15 cellular contexts compared by ENCODE assay signal in the genomic region with DNA sequence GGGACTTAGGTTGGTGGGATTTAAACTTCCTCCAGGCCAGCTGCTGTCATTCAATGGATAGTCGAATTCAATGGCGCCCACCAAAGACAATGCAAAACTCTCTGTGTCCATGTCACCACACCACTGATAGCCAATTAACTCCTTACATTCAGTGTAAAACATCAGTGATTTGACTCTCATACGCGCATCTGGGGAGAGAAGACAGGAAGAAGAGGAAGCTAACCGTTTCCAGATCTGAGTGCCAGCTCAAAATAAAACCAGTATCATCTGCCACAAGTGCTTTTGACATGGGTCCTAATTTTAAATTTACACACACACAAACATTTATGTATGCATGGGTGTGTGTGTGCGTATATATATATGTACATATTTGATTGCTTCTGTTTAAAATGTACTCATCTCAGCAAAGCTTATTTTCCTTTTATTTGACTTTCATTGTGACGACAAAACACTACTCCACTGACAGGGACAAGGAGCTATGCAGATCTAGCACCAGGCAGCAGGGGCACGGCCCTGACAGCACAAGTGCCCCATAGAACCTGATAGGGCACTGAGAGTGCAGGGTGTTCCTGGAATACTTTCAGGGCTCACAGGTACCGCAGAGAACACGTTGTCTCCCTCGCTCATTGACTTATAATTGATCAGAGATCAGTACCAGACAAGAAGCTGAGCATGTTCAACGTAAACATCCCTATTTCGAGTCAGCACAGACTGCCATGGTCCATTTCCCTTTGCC.
DNase-seq lines count a peak whose midpoint lies in the region; ATAC-seq, FAIRE-seq and TF ChIP-seq lines count a peak whose summit lies in the region.
"Had no signal": no experiment of that assay in that cellular context is flagged by ENCODE, and none has a peak within 500 bp of the region (broad histone marks: within the 10 kb centered on the region; RNA-seq: fewer than 3 reads in every experiment).

No MANE protein-coding gene starts in this region.

- no peaks in the 10 kb centered on the region for H3K79me1 ChIP-seq in H9 (ENCODE audit: insufficient read depth, low read depth, low read length, poor library complexity, severe bottlenecking)

- H3K36me3 Mint-ChIP-seq in Calu3 (ENCODE audit: insufficient read depth, unreplicated experiment) (peaks cover 19% of the 10 kb centered on the region), H9 (ENCODE audit: insufficient read depth in 1 of 3, low read depth in 3 of 3) (peaks cover 5 to 9% (median 9%) of the 10 kb centered on the region in 3 experiments; a peak in 6 of 7 replicates)
- H3K36me3 Mint-ChIP-seq: activated naive CD8-positive, alpha-beta T cell; naive thymus-derived CD4-positive, alpha-beta T cell; T-cell had no signal

- H2AFZ ChIP-seq in H9 (ENCODE audit: low read length) (no peak overlapping the region), keratinocyte (ENCODE audit: control insufficient read depth, low read length) (no peak overlapping the region)

- no peak overlapping the region for H3K14ac ChIP-seq in H9 (ENCODE audit: insufficient read depth, low read length)

- H2AK5ac ChIP-seq in H9 (ENCODE audit: insufficient read length, low read length) = no peak overlapping the region

- H4K5ac ChIP-seq in H9 (ENCODE audit: insufficient read length, low read depth, low read length) = no peak overlapping the region

- intact Hi-C loops in Calu3 (cut with micrococcal nuclease; ENCODE audit: unreplicated experiment) = loop anchor here (2.0 to 5.0 kb wide), 7 partner anchors 74 to 688 kb away; a partner anchor contains a TSS

- no peak overlapping the region for H2BK120ac ChIP-seq in H9 (ENCODE audit: low read depth, low read length, poor library complexity, severe bottlenecking)

- H3K23me2 ChIP-seq in H9 (ENCODE audit: insufficient read length, low read depth, low read length, poor library complexity, severe bottlenecking) = no peaks in the 10 kb centered on the region

- H3K4me1 Mint-ChIP-seq in Calu3 (ENCODE audit: low read depth, unreplicated experiment) (peaks cover 53% of the 10 kb centered on the region), H9 (peaks cover 17 to 22% of the 10 kb centered on the region in 2 experiments)

- no peaks in the 10 kb centered on the region for H3K36me3 ChIP-seq in keratinocyte (ENCODE audit: control insufficient read depth in 2 of 2, extremely low read depth in 1 of 2, insufficient read depth in 2 of 2, low read length in 2 of 2)
- H3K36me3 ChIP-seq: brain microvascular endothelial cell had no signal

- TF ChIP-seq CTCF in Calu3 (IDR thresholded peaks at IDR 0.05; ENCODE audit: unreplicated experiment) (no peak), H9 (conservative IDR thresholded peaks at IDR 0.05) (no peak), keratinocyte (optimal IDR thresholded peaks at IDR 0.05 in 1 of 3, IDR thresholded peaks at IDR 0.05 in 1 of 3, conservative IDR thresholded peaks at IDR 0.05 in 1 of 3; ENCODE audit: extremely low read depth in 1 of 3, insufficient read depth in 2 of 3, low read length in 3 of 3) (no peak)

- no peak overlapping the region for H3K4ac ChIP-seq in H9 (ENCODE audit: low read depth, low read length)

- H3K18ac ChIP-seq in H9 (ENCODE audit: insufficient read length, low read depth, low read length) = no peak overlapping the region

- H2BK15ac ChIP-seq in H9 (ENCODE audit: low read depth, low read length) = no peak overlapping the region

- H3K27me3 ChIP-seq in H9 (ENCODE audit: insufficient read depth, low read length) (no peaks in the 10 kb centered on the region), keratinocyte (ENCODE audit: control insufficient read depth, extremely low read depth, insufficient read depth, low read length) (no peaks in the 10 kb centered on the region)
- H3K27me3 ChIP-seq: brain microvascular endothelial cell had no signal

- H3K27ac Mint-ChIP-seq in Calu3 (ENCODE audit: unreplicated experiment) (peak overlapping the region; percentile 36), H9 (peak overlapping the region in 2 of 3 experiments; percentile 3 to 79; a peak in 2 of 7 replicates)
- H3K27ac Mint-ChIP-seq: activated naive CD8-positive, alpha-beta T cell had no signal

- H3K27ac ChIP-seq in H9 (ENCODE audit: insufficient read length, low read depth, low read length) = no peak overlapping the region
- H3K27ac ChIP-seq in cingulate gyrus (ENCODE audit: low read depth, low read length) = peak overlapping the region; percentile 23
- no peak overlapping the region for H3K27ac ChIP-seq in keratinocyte (ENCODE audit: control insufficient read depth, insufficient read depth, low read length)
- H3K27ac ChIP-seq: brain microvascular endothelial cell had no signal

- H3K79me2 ChIP-seq in H9 (ENCODE audit: insufficient read depth, low read length) (no peaks in the 10 kb centered on the region), keratinocyte (ENCODE audit: control insufficient read depth, insufficient read depth, low read length) (no peaks in the 10 kb centered on the region)

- no peak overlapping the region for H3T11ph ChIP-seq in H9 (ENCODE audit: low read length)

- dilution Hi-C loops in keratinocyte (cut with MboI; ENCODE audit: extremely low pct_ligation_motif_present, low sequenced_read_pairs) = no loop called here

- no peaks in the 10 kb centered on the region for H4K20me1 ChIP-seq in H9 (ENCODE audit: control insufficient read depth, insufficient read depth, insufficient read length)
- H4K20me1 ChIP-seq in keratinocyte (ENCODE audit: control insufficient read depth, extremely low read depth, insufficient read depth, low read length) = no peaks in the 10 kb centered on the region

- H3K4me2 ChIP-seq in H9 (ENCODE audit: insufficient read depth, insufficient read length, low read length) (no peak overlapping the region), keratinocyte (ENCODE audit: control insufficient read depth, extremely low read depth, insufficient read depth, low read depth, low read length) (peak overlapping the region; percentile 85)

- H4K8ac ChIP-seq in H9 (replicated peaks; ENCODE audit: insufficient read length, low read depth, low read length) = no peak overlapping the region

- H3K56ac ChIP-seq in H9 (ENCODE audit: insufficient read length, low read depth, low read length) = no peak overlapping the region

- no peaks in the 10 kb centered on the region; the same call in 1 of the 2 replicates for H3K4me1 ChIP-seq in H9 (ENCODE audit: insufficient read depth, low read length)
- H3K4me1 ChIP-seq in keratinocyte (ENCODE audit: control insufficient read depth, extremely low read depth, insufficient read depth, low read length) = peaks cover 29% of the 10 kb centered on the region

- H3K4me3 ChIP-seq in keratinocyte (ENCODE audit: control insufficient read depth in 2 of 3, extremely low read depth in 1 of 3, insufficient read depth in 2 of 3, low read depth in 1 of 3, low read length in 3 of 3) = no peak overlapping the region

- WGBS in H9 (ENCODE audit: extremely low coverage, insufficient read length, low lambda C conversion rate) = no CpG with 5 or more reads among the region's 13 CpGs

- no peak overlapping the region for H3K23ac ChIP-seq in H9 (ENCODE audit: insufficient read length, low read depth, low read length)

- H2BK5ac ChIP-seq in H9 (ENCODE audit: insufficient read length, low read length) = no peak overlapping the region

- no TSS peak for BruUV-seq in Calu3 (replicated peaks; lab: Mats Ljungman, UMichigan)

- no peaks in the 10 kb centered on the region for H3K9me1 ChIP-seq in keratinocyte (ENCODE audit: control insufficient read depth, extremely low read depth, insufficient read depth, low read length)

- H3K27me3 Mint-ChIP-seq in Calu3 (ENCODE audit: unreplicated experiment) = no peaks in the 10 kb centered on the region
- no peaks in the 10 kb centered on the region for H3K27me3 Mint-ChIP-seq in H9 (ENCODE audit: low read depth)

- H3K4me3 Mint-ChIP-seq in Calu3 (ENCODE audit: low read depth, unreplicated experiment) (peak overlapping the region; percentile 18), H9 (no peak overlapping the region; a peak in 1 of 5 replicates)
- H3K4me3 Mint-ChIP-seq: activated naive CD8-positive, alpha-beta T cell; naive thymus-derived CD4-positive, alpha-beta T cell; T-cell had no signal

- peaks cover 4% of the 10 kb centered on the region for H3K9me3 Mint-ChIP-seq in Calu3 (ENCODE audit: low read depth, unreplicated experiment)
- H3K9me3 Mint-ChIP-seq in H9 = no peaks in the 10 kb centered on the region
- H3K9me3 Mint-ChIP-seq: T-cell had no signal

- no peaks in the 10 kb centered on the region for H3K9me3 ChIP-seq in H9 (ENCODE audit: control insufficient read depth, low read depth, low read length)
- no peaks in the 10 kb centered on the region for H3K9me3 ChIP-seq in keratinocyte (ENCODE audit: control insufficient read depth, low read depth, low read length)

- CTCF ChIA-PET in Calu3 (lab: Charles Lee) = interaction anchor here (0.6 to 2.9 kb wide), 21 partner anchors 20 to 694 kb away, joined by 3 to 18 read pairs (median 4); no protein-coding TSS in a partner anchor

- H2BK12ac ChIP-seq in H9 (ENCODE audit: insufficient read length, low read depth, low read length) = no peak overlapping the region

- no peak overlapping the region for H2BK20ac ChIP-seq in H9 (ENCODE audit: low read depth, low read length, poor library complexity, severe bottlenecking)

- ATAC-seq in GM18517 (IDR thresholded peaks at IDR 0.05; ENCODE audit: unreplicated experiment) = no peak
- ATAC-seq: T-cell had no signal

- no peak for FAIRE-seq in keratinocyte (lab: Jason Lieb, UNC)

- no peak overlapping the region for H4K91ac ChIP-seq in H9 (ENCODE audit: insufficient read length, low read depth, low read length)

- H3K9ac ChIP-seq in H9 (ENCODE audit: extremely low read depth, insufficient read length, low read length) (no peak overlapping the region), keratinocyte (ENCODE audit: control insufficient read depth, extremely low read depth, insufficient read depth, low read length) (no peak overlapping the region)

- DNase-seq in Calu3 (no peak), H9 (no peak), keratinocyte (ENCODE audit: low read depth, low spot score) (no peak), NCI-H524 (lab: John Stamatoyannopoulos, UW) (no peak), GOT3 (lab: John Stamatoyannopoulos, UW) (no peak)
- DNase-seq: brain microvascular endothelial cell; GDM1; Kasumi-1; naive thymus-derived CD4-positive, alpha-beta T cell; NCI-H1105; posterior cingulate gyrus; T-cell had no signal
